ENCODE assay signal across 2 cellular contexts in the genomic region with DNA sequence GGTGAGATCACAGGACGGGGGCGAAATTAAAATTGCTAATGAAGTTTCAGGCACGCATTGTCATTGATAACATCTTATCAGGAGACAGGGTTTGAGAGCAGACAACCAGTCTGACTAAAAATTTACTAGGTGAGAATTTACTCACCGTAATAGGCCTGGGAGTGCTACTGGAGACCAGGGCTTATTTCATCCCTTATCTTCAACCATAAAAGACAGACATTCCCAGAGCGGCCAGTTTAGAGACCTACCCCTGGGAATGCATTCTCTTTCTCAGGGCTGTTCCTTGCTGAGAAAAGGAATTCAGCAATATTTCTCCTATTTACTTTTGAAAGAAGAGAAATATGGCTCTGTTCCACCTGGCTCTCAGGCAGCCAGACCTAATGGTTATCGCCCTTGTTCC. TPM values are rescaled to one million over a fixed set of nuclear protein-coding genes. Genes with fewer than 3 reads are reported as not detected.
"Had no signal": no experiment of that assay in that cellular context is flagged by ENCODE, and none has a peak within 500 bp of the region (broad histone marks: within the 10 kb centered on the region; RNA-seq: fewer than 3 reads in every experiment).

No MANE protein-coding gene starts in this region.

RNA-seq across cellular contexts. Expression of gene ENTPD1, which starts 23.1 kb away (rescaled TPM):
- total RNA-seq: GM23248, HT-29 had no signal
